13 cellular contexts compared by ENCODE assay signal in genomic region chr22:43094551-43094950, GRCh38. TPM values are rescaled to one million over a fixed set of nuclear protein-coding genes. Genes with fewer than 3 reads are reported as not detected.
DNase-seq lines count a peak whose midpoint lies in the region; ATAC-seq and TF ChIP-seq lines count a peak whose summit lies in the region.
"Had no signal": no experiment of that assay in that cellular context is flagged by ENCODE, and none has a peak within 500 bp of the region (broad histone marks: within the 10 kb centered on the region; RNA-seq: fewer than 3 reads in every experiment).

No MANE protein-coding gene starts in this region.

- H3K9me3 ChIP-seq in BLaER1 (peaks cover 22% of the 10 kb centered on the region), HCT116 (ENCODE audit: control insufficient read depth in 1 of 2, insufficient read depth in 1 of 2, low read depth in 1 of 2, low read length in 2 of 2) (peaks cover 3 to 9% of the 10 kb centered on the region in 2 experiments; a peak in 2 of 4 replicates), adrenal gland (replicated peaks in 1 of 3) (no peaks in the 10 kb centered on the region)
- H3K9me3 ChIP-seq: SK-N-SH had no signal

- intact Hi-C loops in HCT116 (cut with micrococcal nuclease) (loop anchor here (5.0 to 10.0 kb wide), 2 partner anchors 160 to 432 kb away; no protein-coding TSS in a partner anchor), adrenal gland (cut with DNase I) (no loop called here)

- TF ChIP-seq POLR2A in HCT116 (IDR thresholded peaks at IDR 0.05; ENCODE audit: borderline replicate concordance, extremely low read depth, insufficient read depth, insufficient read length) = no peak
- TF ChIP-seq POLR2A in adrenal gland (IDR thresholded peaks at IDR 0.05) = no peak

- TF ChIP-seq CTCF in HCT116 (IDR thresholded peaks at IDR 0.05 in 2 of 3, conservative IDR thresholded peaks at IDR 0.05 in 1 of 3; ENCODE audit: borderline replicate concordance in 1 of 3, insufficient read depth in 1 of 3, low read depth in 2 of 3, low read length in 2 of 3) = no peak
- TF ChIP-seq CTCF in adrenal gland (IDR thresholded peaks at IDR 0.05) = no peak

- 79 to 86% (median 86%) methylated on average over 4 of the region's 4 CpGs for WGBS in adrenal gland, 4 donors

- no peak overlapping the region for H2AFZ ChIP-seq in HCT116 (ENCODE audit: low read depth, low read length, poor library complexity, severe bottlenecking)

- no peak overlapping the region for H3K4me3 ChIP-seq in BLaER1
- H3K4me3 ChIP-seq in HCT116 (replicated peaks in 1 of 2; ENCODE audit: low read depth in 1 of 2, low read length in 2 of 2) = no peak overlapping the region
- no peak overlapping the region for H3K4me3 ChIP-seq in adrenal gland

- BruUV-seq in HCT116 (replicated peaks; lab: Mats Ljungman, UMichigan) = no TSS peak

- no peaks in the 10 kb centered on the region for H3K79me2 ChIP-seq in HCT116 (ENCODE audit: insufficient read depth, low read length)

- 0 out of 2 replicates have a peak overlapping the region, but pooled peaks have one; percentile 26 for H3K27ac ChIP-seq in BLaER1
- H3K27ac ChIP-seq in HCT116 (ENCODE audit: low read depth, low read length) = peak overlapping the region; percentile 10; the same call in 1 of the 2 replicates
- H3K27ac ChIP-seq in adrenal gland = peak overlapping the region in 3 of 5 donors; percentile 51 to 82 (median 63)

- ATAC-seq in HCT116 = no peak
- no peak for ATAC-seq in HG02840 (IDR thresholded peaks at IDR 0.05; ENCODE audit: low FRiP score, unreplicated experiment)
- no peak for ATAC-seq in HG03520 (IDR thresholded peaks at IDR 0.05; ENCODE audit: unreplicated experiment)
- ATAC-seq: CD8-positive, alpha-beta T cell had no signal

- H3K9ac ChIP-seq in BLaER1 = no peak overlapping the region
- H3K9ac ChIP-seq in HCT116 (ENCODE audit: low read length) = no peak overlapping the region
- H3K9ac ChIP-seq: SK-N-SH had no signal

- H3K4me1 ChIP-seq in BLaER1 (peaks cover 27% of the 10 kb centered on the region), HCT116 (ENCODE audit: control insufficient read depth in 1 of 2, insufficient read depth in 2 of 2, low read length in 2 of 2) (peaks cover 10 to 20% of the 10 kb centered on the region in 2 experiments; a peak in 3 of 4 replicates), adrenal gland (replicated peaks in 1 of 2) (peaks cover 0 to 5% of the 10 kb centered on the region in 2 donors)

- RAD21 ChIA-PET in HCT116 (lab: Charles Lee; ENCODE audit: low non-redundant PET in 1 of 2, low total read pairs in 2 of 2, uncharacterized antibody in 2 of 2, unreplicated experiment in 2 of 2) = no interaction called here

- no peaks in the 10 kb centered on the region for H3K27me3 ChIP-seq in BLaER1
- H3K27me3 ChIP-seq in HCT116 (ENCODE audit: insufficient read depth, low read length) = no peaks in the 10 kb centered on the region
- H3K27me3 ChIP-seq in adrenal gland = no peaks in the 10 kb centered on the region

- no peaks in the 10 kb centered on the region for H3K36me3 ChIP-seq in BLaER1
- H3K36me3 ChIP-seq in HCT116 (ENCODE audit: control insufficient read depth in 1 of 2, insufficient read depth in 2 of 2, low read length in 2 of 2) = no peaks in the 10 kb centered on the region
- H3K36me3 ChIP-seq in adrenal gland (replicated peaks in 1 of 2) = no peaks in the 10 kb centered on the region

- H3K4me2 ChIP-seq in BLaER1 (peak overlapping the region; percentile 32), HCT116 (ENCODE audit: low read length) (no peak overlapping the region)
- H3K4me2 ChIP-seq: SK-N-SH had no signal

- TF ChIP-seq RAD21 in HCT116 (IDR thresholded peaks at IDR 0.05; ENCODE audit: low read depth) = no peak

- CTCF ChIA-PET in HCT116 (lab: Charles Lee) = no interaction called here

- DNase-seq in NCI-H146 (lab: John Stamatoyannopoulos, UW) = peak; percentile 54
- no peak for DNase-seq in NCI-H146 treated with DMSO at 0.1 percent for 48 hours (lab: John Stamatoyannopoulos, UW; ENCODE audit: unreplicated experiment)
- no peak for DNase-seq in HCT116 (ENCODE audit: low read depth, low spot score)
- no peak for DNase-seq in adrenal gland
- DNase-seq in activated CD4-positive, CD25-positive, alpha-beta regulatory T cell (lab: John Stamatoyannopoulos, UW) = no peak
- DNase-seq: CD8-positive, alpha-beta T cell; NCI-H1694; NK-92 treated with Interleukin-12 subunit alpha and Interleukin-12 subunit beta, amount 100 ng/mL, for 24 hours; SK-N-SH; T-helper 1 cell had no signal

- no peaks in the 10 kb centered on the region for H4K20me1 ChIP-seq in BLaER1
- H4K20me1 ChIP-seq in HCT116 (ENCODE audit: insufficient read depth) = no peaks in the 10 kb centered on the region

- POLR2A ChIA-PET in HCT116 (lab: Charles Lee) = no interaction called here

- no peaks in the 10 kb centered on the region for H3K9me2 ChIP-seq in HCT116 (ENCODE audit: insufficient read depth)
- H3K9me2 ChIP-seq: SK-N-SH had no signal

TF ChIP-seq in HCT116, 20 proteins besides CTCF, POLR2A, EP300 and RAD21:
- TF ChIP-seq POLR2AphosphoS5 (IDR thresholded peaks at IDR 0.05; ENCODE audit: low read depth, low read length) = no peak
- no peak for TF ChIP-seq SRF (IDR thresholded peaks at IDR 0.05; ENCODE audit: low read depth)
- TF ChIP-seq JUND (IDR thresholded peaks at IDR 0.05) = no peak
- TF ChIP-seq ZNF274 (IDR thresholded peaks at IDR 0.05; ENCODE audit: low read depth, low read length) = no peak
- no peak for TF ChIP-seq SIN3A (IDR thresholded peaks at IDR 0.05; ENCODE audit: low read depth)

RNA-seq across cellular contexts. Expression of gene TTLL1, which starts 5.4 kb away (rescaled TPM):
- 4.3 TPM for total RNA-seq in HCT116 (2021; ENCODE audit: unreplicated experiment)
- polyA plus RNA-seq in HCT116 (2012) = 6.8 and 7.4 TPM in 2 replicates
- total RNA-seq in adrenal gland = 10 to 100 TPM in 2 of 8 donors, 1 to 10 TPM in 6; 5.8 to 11.1 (median 8.3) TPM
- 10 to 100 TPM in 1 of 3 donors, 1 to 10 TPM in 2; 5.0 to 12.9 (median 7.0) TPM for polyA plus RNA-seq in adrenal gland

RNA-seq across cellular contexts. Expression of gene BIK, which starts 16.0 kb away (rescaled TPM):
- total RNA-seq in HCT116 (2021; ENCODE audit: unreplicated experiment) (31.0 TPM), adrenal gland (1 to 10 TPM; 1.7 to 7.4 (median 2.5) TPM)
- 30.0 and 30.2 TPM in 2 replicates for polyA plus RNA-seq in HCT116 (2012)
- 1 to 10 TPM in 2 of 3 donors, not detected in 1; 3.1 to 3.4 TPM for polyA plus RNA-seq in adrenal gland

RNA-seq across cellular contexts. Expression of gene MCAT, which starts 48.6 kb away (rescaled TPM):
- total RNA-seq in HCT116 (2021; ENCODE audit: unreplicated experiment) (34.8 TPM), adrenal gland (10 to 100 TPM; 26.4 to 92.9 (median 30.8) TPM)
- 19.0 and 20.8 TPM in 2 replicates for polyA plus RNA-seq in HCT116 (2012)
- 10 to 100 TPM; 16.9 to 28.2 (median 19.5) TPM for polyA plus RNA-seq in adrenal gland

RNA-seq across cellular contexts. Expression of gene TSPO, which starts 56.8 kb away (rescaled TPM):
- total RNA-seq in HCT116 (2021; ENCODE audit: unreplicated experiment) (192 TPM), adrenal gland (100 to 1,000 TPM; 131 to 881 (median 235) TPM)
- 201 and 205 TPM in 2 replicates for polyA plus RNA-seq in HCT116 (2012)
- polyA plus RNA-seq in adrenal gland = 100 to 1,000 TPM in 2 of 3 donors, 1 to 10 TPM in 1; 7.8 to 351 (median 182) TPM

Comparison
In these comparisons a context has a peak if more than half of its experiments do, and no peak if none do; other contexts are left out.
1. H3K27ac ChIP-seq: peak in every context shown above with its lines; median percentile 63 in adrenal gland; 26 in BLaER1; 10 in HCT116.